In genomic region chr1:10271090-10271489, GRCh38 we compare ENCODE assay signal across 29 cellular contexts.
"Had no signal": no experiment of that assay in that cellular context is flagged by ENCODE, and none has a peak within 500 bp of the region (broad histone marks: within the 10 kb centered on the region; RNA-seq: fewer than 3 reads in every experiment).

No MANE protein-coding gene starts in this region.

- H3K9me3 ChIP-seq: ascending aorta, body of pancreas, MG63 had no signal

- H3K27ac Mint-ChIP-seq: activated B cell treated with CpG ODN at 0.5 μM for 24 hours; activated CD4-positive, alpha-beta T cell treated with anti-CD3 and anti-CD28 coated beads, Interleukin-2, amount 10 ng/mL, durations not matched to agents 24 days and 14 days; activated naive CD4-positive, alpha-beta T cell treated with anti-CD3 and anti-CD28 coated beads, Interleukin-2, amount 50 U/mL, for 72 hours; activated naive CD8-positive, alpha-beta T cell treated with anti-CD3 and anti-CD28 coated beads, Interleukin-2, amount 50 U/mL, for 24 hours; T-helper 2 cell treated with Interferon-gamma antibody and Interleukin-4, amounts not matched to agents 5 μg/mL and 100 μg/mL, for 36 hours had no signal

- ATAC-seq: activated naive CD4-positive, alpha-beta T cell treated with anti-CD3 and anti-CD28 coated beads, Interleukin-2, amount 50 U/mL, for 72 hours; activated naive CD8-positive, alpha-beta T cell treated with anti-CD3 and anti-CD28 coated beads, Interleukin-2, amount 50 U/mL, for 24 hours; activated T-cell treated with anti-CD3 and anti-CD28 coated beads, Interleukin-2, amount 50 U/mL, for 4 hours; body of pancreas; Panc1; Right ventricle myocardium inferior had no signal

- H3K27me3 Mint-ChIP-seq: activated B cell treated with CpG ODN at 0.5 μM for 24 hours; activated CD4-positive, alpha-beta T cell treated with anti-CD3 and anti-CD28 coated beads, Interleukin-2, amount 10 ng/mL, durations not matched to agents 24 days and 14 days; activated naive CD8-positive, alpha-beta T cell treated with anti-CD3 and anti-CD28 coated beads, Interleukin-2, amount 50 U/mL, for 24 hours had no signal

- H3K27ac ChIP-seq: ascending aorta, SK-N-MC had no signal

- H3K9me3 Mint-ChIP-seq: activated B cell treated with CpG ODN at 0.5 μM for 24 hours; activated CD4-positive, alpha-beta T cell treated with anti-CD3 and anti-CD28 coated beads, Interleukin-2, amount 10 ng/mL, durations not matched to agents 24 days and 14 days; activated naive CD4-positive, alpha-beta T cell treated with anti-CD3 and anti-CD28 coated beads, Interleukin-2, amount 50 U/mL, for 72 hours; activated naive CD8-positive, alpha-beta T cell treated with anti-CD3 and anti-CD28 coated beads, Interleukin-2, amount 50 U/mL, for 24 hours; activated T-cell treated with anti-CD3 and anti-CD28 coated beads, Interleukin-2, amount 50 U/mL, for 4 hours; T-helper 2 cell treated with Interferon-gamma antibody and Interleukin-4, amounts not matched to agents 5 μg/mL and 100 μg/mL, for 36 hours had no signal

- H3K36me3 Mint-ChIP-seq: activated naive CD4-positive, alpha-beta T cell treated with anti-CD3 and anti-CD28 coated beads, Interleukin-2, amount 50 U/mL, for 72 hours had no signal

- H3K4me3 Mint-ChIP-seq: activated B cell treated with CpG ODN at 0.5 μM for 24 hours; activated CD4-positive, alpha-beta T cell treated with anti-CD3 and anti-CD28 coated beads, Interleukin-2, amount 10 ng/mL, durations not matched to agents 24 days and 14 days; activated naive CD8-positive, alpha-beta T cell treated with anti-CD3 and anti-CD28 coated beads, Interleukin-2, amount 50 U/mL, for 24 hours; activated T-cell treated with anti-CD3 and anti-CD28 coated beads, Interleukin-2, amount 50 U/mL, for 4 hours; T-helper 2 cell treated with Interferon-gamma antibody and Interleukin-4, amounts not matched to agents 5 μg/mL and 100 μg/mL, for 36 hours had no signal

- DNase-seq: activated B cell treated with CpG ODN at 0.5 μM for 24 hours; activated CD4-positive, alpha-beta T cell treated with anti-CD3 and anti-CD28 coated beads for 1 hour; activated CD4-positive, alpha-beta T cell treated with anti-CD3 and anti-CD28 coated beads, Interleukin-2, amount 10 ng/mL, durations not matched to agents 24 days and 14 days; activated CD4-positive, alpha-beta T cell treated with anti-CD3 and anti-CD28 coated beads, Interleukin-2, amount 50 U/mL, for 48 hours; activated CD8-positive, alpha-beta memory T cell treated with anti-CD3 and anti-CD28 coated beads for 24 hours; activated effector memory CD4-positive, alpha-beta T cell treated with anti-CD3 and anti-CD28 coated beads, Interleukin-2, amount 50 U/mL, for 16 hours; activated naive CD4-positive, alpha-beta T cell treated with Interleukin-2 at 50 U/mL for 16 hours; activated naive CD8-positive, alpha-beta T cell treated with anti-CD3 and anti-CD28 coated beads, Interleukin-2, amount 50 U/mL, for 24 hours; activated T-cell treated with anti-CD3 and anti-CD28 coated beads, Interleukin-2, amount 50 U/mL, for 4 hours; amniotic stem cell; body of pancreas; KBM-7; MG63; MV-4-11; NCI-H1092 treated with DMSO at 0.1 percent for 48 hours; NCI-H1436; NCI-H1694 treated with DMSO at 0.1 percent for 48 hours; NCI-H2029 treated with DMSO at 0.1 percent for 48 hours; NCI-H510A treated with DMSO at 0.1 percent for 48 hours; NCI-H69; NK-92 treated with Interleukin-12 subunit alpha and Interleukin-12 subunit beta, amount 100 ng/mL, for 24 hours; OCI-M1; RPMI8226 had no signal

- H3K4me3 ChIP-seq: ascending aorta, body of pancreas, MG63, SK-N-MC had no signal

- H3K27me3 ChIP-seq: ascending aorta, body of pancreas, MG63 had no signal

- H3K4me1 Mint-ChIP-seq: activated B cell treated with CpG ODN at 0.5 μM for 24 hours; activated naive CD8-positive, alpha-beta T cell treated with anti-CD3 and anti-CD28 coated beads, Interleukin-2, amount 50 U/mL, for 24 hours had no signal
